In genomic region chr3:150453353-150453752, GRCh38 we compare ENCODE assay signal across 21 cellular contexts.
"Had no signal": no experiment of that assay in that cellular context is flagged by ENCODE, and none has a peak within 500 bp of the region (broad histone marks: within the 10 kb centered on the region; RNA-seq: fewer than 3 reads in every experiment).

No MANE protein-coding gene starts in this region.

- H3K27ac ChIP-seq: SJSA1, SK-N-MC had no signal

- DNase-seq: KBM-7, MV-4-11, NCI-H1048, NCI-H1105, NCI-H1417, NCI-H1436 treated with DMSO at 0.1 percent for 48 hours, NCI-H1694, NCI-H187 treated with DMSO at 0.1 percent for 48 hours, NCI-H2029 treated with DMSO at 0.1 percent for 48 hours, NCI-H345, NCI-H446 treated with DMSO at 0.1 percent for 48 hours, NCI-H510A treated with DMSO at 0.1 percent for 48 hours, NCI-H526, NCI-H774, Right ventricle myocardium superior, RPMI8226, SIG-M5, T-cell had no signal

- H3K27me3 ChIP-seq: SJSA1 had no signal

- H3K27ac Mint-ChIP-seq: IgD-negative memory B cell had no signal

- ATAC-seq: T-cell had no signal

- H3K9me3 ChIP-seq: SJSA1 had no signal

- H3K4me3 Mint-ChIP-seq: IgD-negative memory B cell, T-cell had no signal

- H3K27me3 Mint-ChIP-seq: IgD-negative memory B cell, T-cell had no signal

- H3K4me3 ChIP-seq: SJSA1, SK-N-MC had no signal

- H3K9me3 Mint-ChIP-seq: IgD-negative memory B cell, T-cell had no signal
